ENCODE assay signal across 10 cellular contexts in genomic region chr20:15475483-15475882, GRCh38.
DNase-seq lines count a peak whose midpoint lies in the region; ATAC-seq, FAIRE-seq and TF ChIP-seq lines count a peak whose summit lies in the region.
"Had no signal": no experiment of that assay in that cellular context is flagged by ENCODE, and none has a peak within 500 bp of the region (broad histone marks: within the 10 kb centered on the region; RNA-seq: fewer than 3 reads in every experiment).

No MANE protein-coding gene starts in this region.

- H3K36me3 ChIP-seq in GM23338 (ENCODE audit: insufficient read depth) (no peaks in the 10 kb centered on the region), PC-3 (ENCODE audit: low read depth, low read length) (no peaks in the 10 kb centered on the region), HepG2 (replicated peaks in 1 of 2; ENCODE audit: control insufficient read depth in 1 of 2, insufficient read depth in 2 of 2, low read length in 2 of 2) (no peaks in the 10 kb centered on the region)

- H3K36me3 Mint-ChIP-seq in GM23338 (ENCODE audit: low read depth), result no peaks in the 10 kb centered on the region

- no peak for TF ChIP-seq EP300 in HepG2 (IDR thresholded peaks at IDR 0.05; ENCODE audit: low read depth in 2 of 2, low read length in 2 of 2)
- TF ChIP-seq EP300 in HepG2 (CRISPR knock-in tag; IDR thresholded peaks at IDR 0.05; ENCODE audit: borderline replicate concordance), result no peak

- ATAC-seq in GM23338 (no peak), PC-3 (no peak), HepG2 (no peak), GM19035 (IDR thresholded peaks at IDR 0.05; ENCODE audit: unreplicated experiment) (no peak)

- no peak for TF ChIP-seq RAD21 in HepG2 (CRISPR knock-in tag; IDR thresholded peaks at IDR 0.05)

- 0 out of 3 replicates have a peak, but pooled peaks cover 1% of the 10 kb centered on the region for H3K4me1 Mint-ChIP-seq in GM23338

- H3K4me1 ChIP-seq in GM23338 (ENCODE audit: insufficient read depth), result no peaks in the 10 kb centered on the region
- H3K4me1 ChIP-seq in PC-3 (ENCODE audit: insufficient read depth, low read length), result no peaks in the 10 kb centered on the region
- no peaks in the 10 kb centered on the region for H3K4me1 ChIP-seq in HepG2 (ENCODE audit: insufficient read depth, low read length)

- no peaks in the 10 kb centered on the region for H3K27me3 Mint-ChIP-seq in GM23338 (ENCODE audit: insufficient read depth, low read depth, poor library complexity)

- WGBS in HepG2 (ENCODE audit: low lambda C conversion rate), result 8% methylated on average over 5 of the region's 5 CpGs

- H2AFZ ChIP-seq in GM23338 (peak overlapping the region; percentile 44; the same call in 1 of the 2 replicates), PC-3 (ENCODE audit: low read length) (no peak overlapping the region), HepG2 (ENCODE audit: low read length) (no peak overlapping the region)

- no peak overlapping the region for H3K27ac ChIP-seq in GM23338 (ENCODE audit: low read depth)
- no peak overlapping the region for H3K27ac ChIP-seq in PC-3 (ENCODE audit: low read length)
- H3K27ac ChIP-seq in HepG2 (ENCODE audit: extremely low read length, insufficient read depth, low read length), result no peak overlapping the region

- no peak overlapping the region for H3K4me3 Mint-ChIP-seq in GM23338

- no peaks in the 10 kb centered on the region for H3F3A ChIP-seq in GM23338 (replicated peaks; ENCODE audit: low read depth)
- H3F3A ChIP-seq in PC-3 (ENCODE audit: low read length, unreplicated experiment), result no peaks in the 10 kb centered on the region

- in situ Hi-C loops in HepG2 (cut with HindIII; ENCODE audit: extremely low pct_ligation_motif_present, low pct_unique_long_range_greater_than_20kb), result no loop called here

- no peak overlapping the region for H3K27ac Mint-ChIP-seq in GM23338

- H4K20me1 ChIP-seq in GM23338 (replicated peaks; ENCODE audit: insufficient read depth) (no peaks in the 10 kb centered on the region), PC-3 (ENCODE audit: low read length) (no peaks in the 10 kb centered on the region), HepG2 (ENCODE audit: insufficient read depth, low read length) (no peaks in the 10 kb centered on the region)

- DNase-seq in COLO668 (lab: John Stamatoyannopoulos, UW; ENCODE audit: unreplicated experiment) (peak; percentile 85), GM23338 (ENCODE audit: low spot score) (no peak), PC-3 (peak; percentile 24), HepG2 (ENCODE audit: low spot score) (no peak), GOT3 (lab: John Stamatoyannopoulos, UW) (no peak), cerebellar nuclear complex (lab: John Stamatoyannopoulos, UW) (no peak), HEK293T (ENCODE audit: extremely low spot score) (no peak)
- DNase-seq: HCEC 1CT, NCI-H1436 had no signal

- H3K9me3 ChIP-seq in PC-3 (ENCODE audit: low read length) (no peaks in the 10 kb centered on the region), HepG2 (ENCODE audit: low read length) (peaks cover 86% of the 10 kb centered on the region)

- H3K27me3 ChIP-seq in GM23338 (ENCODE audit: insufficient read depth), result no peaks in the 10 kb centered on the region
- no peaks in the 10 kb centered on the region for H3K27me3 ChIP-seq in PC-3 (ENCODE audit: low read length)
- no peaks in the 10 kb centered on the region for H3K27me3 ChIP-seq in HepG2 (ENCODE audit: control insufficient read depth in 1 of 2, insufficient read depth in 2 of 2, low read length in 2 of 2)

- no peaks in the 10 kb centered on the region for H3K79me2 ChIP-seq in GM23338 (replicated peaks; ENCODE audit: insufficient read depth)
- no peaks in the 10 kb centered on the region for H3K79me2 ChIP-seq in PC-3 (ENCODE audit: low read length)
- no peaks in the 10 kb centered on the region for H3K79me2 ChIP-seq in HepG2 (ENCODE audit: insufficient read depth, low read length)

- H3K4me3 ChIP-seq in GM23338 (no peak overlapping the region), PC-3 (ENCODE audit: low read length) (no peak overlapping the region), HepG2 (replicated peaks in 1 of 3; ENCODE audit: insufficient read depth in 1 of 3, low read depth in 2 of 3, low read length in 3 of 3) (no peak overlapping the region)

- CTCF ChIA-PET in PC-3 (lab: Charles Lee) (no interaction called here), HepG2 (lab: Yijun Ruan, JAX; ENCODE audit: low intra/inter-chr PET ratio, low total read pairs) (no interaction called here), HEK293T (lab: Yijun Ruan, JAX) (no interaction called here)

- TF ChIP-seq CTCF in GM23338 (conservative IDR thresholded peaks at IDR 0.05; ENCODE audit: low read depth in 2 of 2) (no peak), PC-3 (conservative IDR thresholded peaks at IDR 0.05; ENCODE audit: low read depth, low read length) (no peak), HepG2 (CRISPR knock-in tag; IDR thresholded peaks at IDR 0.05) (no peak)

- no peaks in the 10 kb centered on the region for H3K9me3 Mint-ChIP-seq in GM23338

- no peak for TF ChIP-seq POLR2A in HepG2 (IDR thresholded peaks at IDR 0.05; ENCODE audit: insufficient read depth in 1 of 2, low read depth in 2 of 2, low read length in 2 of 2)

- intact Hi-C loops in PC-3 (cut with micrococcal nuclease), result no loop called here
- intact Hi-C loops in HepG2 (cut with micrococcal nuclease; ENCODE audit: unreplicated experiment), result no loop called here

- H3K4me2 ChIP-seq in GM23338 (no peak overlapping the region), PC-3 (ENCODE audit: low read length) (no peak overlapping the region), HepG2 (ENCODE audit: low read depth, low read length) (no peak overlapping the region)

- H3K9me2 ChIP-seq in GM23338 (ENCODE audit: insufficient read depth) (peaks cover 4% of the 10 kb centered on the region; the same call in 1 of the 2 replicates), PC-3 (replicated peaks; ENCODE audit: low read length) (no peaks in the 10 kb centered on the region)

- POLR2A ChIA-PET in PC-3 (lab: Charles Lee; ENCODE audit: unreplicated experiment), result no interaction called here
- POLR2A ChIA-PET in HepG2 (lab: Yijun Ruan, JAX), result no interaction called here
- POLR2A ChIA-PET in HEK293T (lab: Yijun Ruan, JAX), result no interaction called here

- FAIRE-seq in HepG2 (lab: Jason Lieb, UNC), result no peak

- H3K9ac ChIP-seq in PC-3 (ENCODE audit: low read length) (no peak overlapping the region), HepG2 (ENCODE audit: insufficient read depth, low read depth, low read length) (no peak overlapping the region)

- no TSS peak for BruUV-seq in PC-3 (replicated peaks; lab: Mats Ljungman, UMichigan)
- BruUV-seq in HepG2 (replicated peaks; lab: Mats Ljungman, UMichigan), result no TSS peak

TF ChIP-seq in GM23338, 12 proteins besides CTCF, POLR2A, EP300 and RAD21 (continues in another document):
- no peak for TF ChIP-seq POLR2AphosphoS5 (IDR thresholded peaks at IDR 0.05; ENCODE audit: low read depth)
- TF ChIP-seq ETS1 (IDR thresholded peaks at IDR 0.05), result no peak

TF ChIP-seq in HepG2, 621 proteins besides CTCF, POLR2A, EP300 and RAD21 (continues in another document):
- 0 out of 2 replicates have a peak, but pooled peaks have one; percentile 7 for TF ChIP-seq BHLHE40 (IDR thresholded peaks at IDR 0.05; ENCODE audit: low read length)

TF ChIP-seq in HEK293T, 16 proteins besides CTCF, POLR2A, EP300 and RAD21:
- TF ChIP-seq BHLHE40 (IDR thresholded peaks at IDR 0.05; ENCODE audit: borderline replicate concordance), result no peak
- no peak for TF ChIP-seq FOXK2 (IDR thresholded peaks at IDR 0.05)
- no peak for TF ChIP-seq SP1 (IDR thresholded peaks at IDR 0.05)
- no peak for TF ChIP-seq ELF4 (IDR thresholded peaks at IDR 0.05)
- TF ChIP-seq NFRKB (IDR thresholded peaks at IDR 0.05), result no peak
- TF ChIP-seq FOXM1 (IDR thresholded peaks at IDR 0.05; ENCODE audit: borderline replicate concordance), result no peak

Comparison
In these comparisons a context has a peak if more than half of its experiments do, and no peak if none do; other contexts are left out.
1. DNase-seq: peak in COLO668 (single experiment) and PC-3 (single experiment); none in GM23338 (single experiment), HepG2 (single experiment), GOT3 (single experiment), cerebellar nuclear complex (0 of 2) and HEK293T (single experiment).